In genomic region chr6:17959317-17959716, GRCh38 we compare ENCODE assay signal across 17 cellular contexts.
"Had no signal": no experiment of that assay in that cellular context is flagged by ENCODE, and none has a peak within 500 bp of the region (broad histone marks: within the 10 kb centered on the region; RNA-seq: fewer than 3 reads in every experiment).

No MANE protein-coding gene starts in this region.

- DNase-seq: central memory CD4-positive, alpha-beta T cell; dermis blood vessel endothelial cell; erythroblast; heart right ventricle; immature natural killer cell; left lung; mesendoderm; naive B cell; posterior cingulate gyrus; stimulated activated CD4-positive, alpha-beta T cell treated with anti-CD3 and anti-CD28 coated beads, Interleukin-4, amount 100 ng/mL, for 1 hour; stimulated activated CD8-positive, alpha-beta memory T cell treated with anti-CD3 and anti-CD28 coated beads, Interleukin-4, amount 100 ng/mL, for 48 hours; transverse colon had no signal

- H3K9me3 ChIP-seq: breast epithelium, heart right ventricle, left lung, neutrophil, transverse colon had no signal

- H3K4me3 ChIP-seq: breast epithelium, heart right ventricle, left lung, lung, transverse colon had no signal

- H3K36me3 ChIP-seq: breast epithelium, heart right ventricle, left lung, transverse colon had no signal

- H3K27ac ChIP-seq: breast epithelium, left lung, neutrophil had no signal

- H3K27me3 ChIP-seq: breast epithelium, heart right ventricle, left lung, neutrophil, transverse colon had no signal

- ATAC-seq: heart right ventricle; left lung; right cardiac atrium; stimulated activated effector memory CD8-positive, alpha-beta T cell treated with anti-CD3 and anti-CD28 coated beads, Interleukin-12 subunit alpha, Interleukin-12 subunit beta, amount 100 ng/mL, for 72 hours had no signal
